In the genomic region with DNA sequence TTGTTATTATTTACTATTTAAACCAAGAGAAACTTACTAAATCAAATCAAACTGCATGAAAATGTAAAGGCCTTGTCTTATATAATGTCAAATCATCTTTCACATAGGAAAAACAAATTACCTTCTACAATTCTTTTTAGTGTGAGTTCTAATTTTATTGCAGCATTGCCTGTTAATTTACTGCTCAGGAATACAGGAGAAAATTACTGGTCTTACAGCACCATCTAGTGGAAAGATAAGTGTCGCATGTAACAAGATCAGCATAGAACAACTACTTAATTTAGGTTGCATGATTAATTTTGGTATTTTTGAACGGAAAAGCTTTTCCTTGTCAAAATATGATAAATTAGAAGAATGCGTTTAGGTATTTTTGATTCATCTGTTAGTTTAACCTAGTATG, we compare ENCODE assay signal across 8 cellular contexts.
DNase-seq lines count a peak whose midpoint lies in the region; ATAC-seq, FAIRE-seq and TF ChIP-seq lines count a peak whose summit lies in the region.

No MANE protein-coding gene starts in this region.

- no peaks in the 10 kb centered on the region for H4K20me1 ChIP-seq in GM23248 (ENCODE audit: insufficient read depth)

- H3K4me1 ChIP-seq in GM23248 (ENCODE audit: insufficient read depth) (peaks cover 7% of the 10 kb centered on the region), left lung (no peaks in the 10 kb centered on the region)

- DNase-seq in AG09309 (ENCODE audit: low read depth) (peak; percentile 52), GM23248 (peak; percentile 71), NCI-H446 treated with DMSO at 0.1 percent for 48 hours (lab: John Stamatoyannopoulos, UW) (peak; percentile 19), brain pericyte (ENCODE audit: low read depth, low spot score) (peak; percentile 13), left lung (no peak), GM19239 (ENCODE audit: insufficient read length, low spot score) (no peak)

- H3K79me2 ChIP-seq in GM23248 (ENCODE audit: insufficient read depth): no peaks in the 10 kb centered on the region

- H3K9me3 ChIP-seq in GM23248 (ENCODE audit: low read depth) (no peaks in the 10 kb centered on the region), left lung (no peaks in the 10 kb centered on the region)

- intact Hi-C loops in left lung (cut with DNase I): no loop called here

- ATAC-seq in left lung (peak; percentile 64), HG03159 (IDR thresholded peaks at IDR 0.05; ENCODE audit: unreplicated experiment) (no peak), HG02852 (IDR thresholded peaks at IDR 0.05; ENCODE audit: unreplicated experiment) (no peak)

- no peak overlapping the region for H2AFZ ChIP-seq in GM23248

- peak; percentile 48 for TF ChIP-seq CTCF in AG09309 (IDR thresholded peaks at IDR 0.05; ENCODE audit: control insufficient read depth, insufficient read depth, low read depth, low read length, missing control alignments)
- TF ChIP-seq CTCF in left lung (IDR thresholded peaks at IDR 0.05): peak; percentile 51 to 59

- no peaks in the 10 kb centered on the region for H3K36me3 ChIP-seq in GM23248 (ENCODE audit: low read depth)
- H3K36me3 ChIP-seq in left lung: no peaks in the 10 kb centered on the region

- H3K27ac ChIP-seq in GM23248: no peak overlapping the region
- H3K27ac ChIP-seq in left lung: no peak overlapping the region

- H3K9ac ChIP-seq in GM23248: no peak overlapping the region

- in situ Hi-C loops in GM23248 (cut with MboI): loop anchor here (25.0 kb wide), 1 partner anchor 748 kb away; no protein-coding TSS in a partner anchor

- H3K9me2 ChIP-seq in GM23248 (ENCODE audit: insufficient read depth): no peaks in the 10 kb centered on the region

- no peak overlapping the region for H3K4me2 ChIP-seq in GM23248 (ENCODE audit: unreplicated experiment)

- peaks cover 12% of the 10 kb centered on the region for H3K27me3 ChIP-seq in GM23248 (replicated peaks; ENCODE audit: insufficient read depth)
- no peaks in the 10 kb centered on the region for H3K27me3 ChIP-seq in left lung

- H3F3A ChIP-seq in GM23248 (ENCODE audit: insufficient read depth): peaks cover 2% of the 10 kb centered on the region; the same call in 1 of the 2 replicates

- no peak overlapping the region for H3K4me3 ChIP-seq in AG09309 (ENCODE audit: control insufficient read depth, low read depth, low read length)
- no peak overlapping the region for H3K4me3 ChIP-seq in GM23248
- H3K4me3 ChIP-seq in left lung: no peak overlapping the region

- FAIRE-seq in GM19239 (lab: Jason Lieb, UNC): no peak

- WGBS in GM23248 (ENCODE audit: low coverage in 1 of 2, low lambda C conversion rate in 2 of 2, missing lambda C conversion rate in 2 of 2), 2 experiments: 0% methylated on average over 3 of the region's 3 CpGs

Comparison
In these comparisons a context has a peak if more than half of its experiments do, and no peak if none do; other contexts are left out.
1. DNase-seq: peak in AG09309 (single experiment), GM23248 (single experiment), NCI-H446 treated with DMSO at 0.1 percent for 48 hours (single experiment) and brain pericyte (single experiment); none in left lung (0 of 2) and GM19239 (single experiment).